In genomic region chr3:66994588-66994987, GRCh38 we compare ENCODE assay signal across 7 cellular contexts.
"Had no signal": no experiment of that assay in that cellular context is flagged by ENCODE, and none has a peak within 500 bp of the region (broad histone marks: within the 10 kb centered on the region; RNA-seq: fewer than 3 reads in every experiment).

No MANE protein-coding gene starts in this region.

- FAIRE-seq: GM12878, GM12891, GM12892, GM18507, GM19239 had no signal

- ATAC-seq: GM12878 had no signal

- H3K4me3 ChIP-seq: GM12878 had no signal

- DNase-seq: GDM1, GF-D8 had no signal
